18 cellular contexts compared by ENCODE assay signal in the genomic region with DNA sequence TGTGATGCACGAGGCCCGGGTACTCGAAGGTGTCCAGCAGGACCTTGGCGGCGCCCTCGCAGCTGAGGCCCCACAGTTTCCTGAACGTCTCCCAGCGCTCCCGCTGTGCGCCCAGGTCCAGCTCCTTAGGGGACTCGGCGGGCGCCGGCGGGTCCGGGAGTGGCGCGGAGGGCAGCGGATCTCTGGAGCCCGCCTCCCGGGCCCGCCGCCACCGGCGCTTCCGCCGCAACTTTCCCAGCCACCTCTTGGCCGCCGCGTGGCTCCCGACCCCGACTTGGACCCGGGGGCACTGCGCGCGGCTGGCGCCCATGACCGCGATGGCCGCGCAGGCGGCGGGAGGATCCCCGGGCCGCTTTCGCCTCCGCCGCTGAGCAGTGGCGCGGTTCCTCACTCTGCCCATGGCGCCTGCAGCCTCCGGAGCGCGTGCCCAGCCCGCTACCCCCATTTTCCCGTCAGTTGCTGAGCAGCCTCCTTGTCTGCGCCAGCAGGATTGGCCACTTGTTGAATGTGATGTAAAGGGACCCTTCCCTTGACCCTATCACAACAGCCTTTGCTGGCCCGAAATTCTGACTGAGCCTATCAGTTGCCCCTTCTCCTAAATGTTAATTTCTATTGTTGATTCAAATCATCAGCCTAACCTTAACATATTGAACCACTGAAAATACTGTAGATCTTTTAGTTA. TPM values are rescaled to one million over a fixed set of nuclear protein-coding genes. Genes with fewer than 3 reads are reported as not detected.
A peak's percentile ranks its signal among the peaks of the same experiment; 100 is the strongest.
DNase-seq lines count a peak whose midpoint lies in the region; ATAC-seq and TF ChIP-seq lines count a peak whose summit lies in the region.
"Not testable (repeated sequence)": the region's sequence is repeated elsewhere in the genome, so short reads cannot be mapped to it uniquely, and the experiment has no call there.
"Had no signal": no experiment of that assay in that cellular context is flagged by ENCODE, and none has a peak within 500 bp of the region (broad histone marks: within the 10 kb centered on the region; RNA-seq: fewer than 3 reads in every experiment).

Gene CENPVL3, minus strand, starts transcription at position 439 of the 682 bp plus-strand sequence. Its CDS starts 39 bp downstream, at position 400.

- not testable (repeated sequence) for H4K20me1 ChIP-seq in neural progenitor cell (ENCODE audit: low read depth)

- peak within 1 kb of the TSS; percentile 50 for H2AFZ ChIP-seq in neural progenitor cell (replicated peaks)

- peak within 1 kb of the TSS; percentile 48 for H3K4me3 Mint-ChIP-seq in CD4-positive, alpha-beta T cell
- H3K4me3 Mint-ChIP-seq in T-cell (peak within 1 kb of the TSS in 2 of 3 donors; percentile 28 to 59), neural progenitor cell (peak within 1 kb of the TSS; percentile 87)
- H3K4me3 Mint-ChIP-seq in activated naive CD4-positive, alpha-beta T cell treated with anti-CD3 and anti-CD28 coated beads for 36 hours, result peak within 1 kb of the TSS; percentile 70

- POLR2A ChIA-PET in CD4-positive, alpha-beta T cell (lab: Charles Lee); T-cell (lab: Charles Lee): not testable (repeated sequence)

- not testable (repeated sequence) for H3K79me2 ChIP-seq in neural progenitor cell (ENCODE audit: low read depth)

- peaks cover 20% of the 10 kb centered on the region for H3K27me3 ChIP-seq in CD4-positive, alpha-beta T cell (ENCODE audit: control insufficient read depth, insufficient read depth, low read length)
- H3K27me3 ChIP-seq in duodenal mucosa (ENCODE audit: control insufficient read depth in 1 of 2, insufficient read depth in 2 of 2, low read length in 2 of 2), result not testable (repeated sequence)
- peaks cover 30% of the 10 kb centered on the region for H3K27me3 ChIP-seq in neural progenitor cell

- H3K9ac ChIP-seq in duodenal mucosa (ENCODE audit: low read depth in 1 of 2, low read length in 2 of 2); neural progenitor cell: not testable (repeated sequence)

- H3K36me3 Mint-ChIP-seq in CD4-positive, alpha-beta T cell (ENCODE audit: low read depth); T-cell; activated naive CD4-positive, alpha-beta T cell treated with anti-CD3 and anti-CD28 coated beads for 36 hours (ENCODE audit: low read depth); neural progenitor cell: not testable (repeated sequence)

- CTCF ChIA-PET in CD4-positive, alpha-beta T cell (lab: Charles Lee); T-cell (lab: Charles Lee); activated naive CD4-positive, alpha-beta T cell treated with anti-CD3 and anti-CD28 coated beads for 36 hours (lab: Charles Lee): not testable (repeated sequence)

- H3K4me2 ChIP-seq in neural progenitor cell, result peak within 1 kb of the TSS; percentile 52

- peaks cover 70% of the 10 kb centered on the region for H3K27me3 Mint-ChIP-seq in CD4-positive, alpha-beta T cell
- peaks cover 44 to 64% of the 10 kb centered on the region in 2 donors for H3K27me3 Mint-ChIP-seq in T-cell
- H3K27me3 Mint-ChIP-seq in activated naive CD4-positive, alpha-beta T cell treated with anti-CD3 and anti-CD28 coated beads for 36 hours (ENCODE audit: low read depth), result peaks cover 40% of the 10 kb centered on the region
- not testable (repeated sequence) for H3K27me3 Mint-ChIP-seq in neural progenitor cell (ENCODE audit: insufficient read depth, low read depth)

- not testable (repeated sequence) for H3K4me1 Mint-ChIP-seq in CD4-positive, alpha-beta T cell (ENCODE audit: low read depth); T-cell; activated naive CD4-positive, alpha-beta T cell treated with anti-CD3 and anti-CD28 coated beads for 36 hours (ENCODE audit: low read depth); neural progenitor cell

- not testable (repeated sequence) for DNase-seq in CD4-positive, alpha-beta T cell; T-cell
- peak; percentile 6 for DNase-seq in LHCN-M2 (ENCODE audit: low read depth)
- peak; percentile 15 for DNase-seq in activated naive CD4-positive, alpha-beta T cell treated with anti-CD3 and anti-CD28 coated beads for 36 hours
- DNase-seq in neural progenitor cell (ENCODE audit: low spot score), result peak; percentile 46
- DNase-seq in stimulated activated naive CD8-positive, alpha-beta T cell treated with anti-CD3 and anti-CD28 coated beads, Interleukin-15, Interleukin-2, amounts not matched to agents 100 U/mL and 50 U/mL, for 24 hours, result peak; percentile 8

- H3K36me3 ChIP-seq in duodenal mucosa (ENCODE audit: control insufficient read depth in 1 of 2, insufficient read depth in 2 of 2, low read length in 2 of 2); neural progenitor cell: not testable (repeated sequence)

- H3K9me3 Mint-ChIP-seq in CD4-positive, alpha-beta T cell; T-cell; activated naive CD4-positive, alpha-beta T cell treated with anti-CD3 and anti-CD28 coated beads for 36 hours; neural progenitor cell: not testable (repeated sequence)

- H3K4me3 ChIP-seq in duodenal mucosa (ENCODE audit: low read depth in 1 of 2, low read length in 2 of 2), result peak within 1 kb of the TSS; percentile 22 to 48
- H3K4me3 ChIP-seq in iPS-18c (ENCODE audit: insufficient read depth, low read depth, low read length), result peak within 1 kb of the TSS; percentile 31; the same call in 1 of the 2 replicates
- H3K4me3 ChIP-seq in neural progenitor cell, result peak within 1 kb of the TSS; percentile 36

- not testable (repeated sequence) for H3K9me3 ChIP-seq in CD4-positive, alpha-beta T cell (ENCODE audit: control insufficient read depth, low read length); duodenal mucosa (ENCODE audit: control insufficient read depth in 1 of 2, low read length in 2 of 2); iPS-18c (ENCODE audit: control insufficient read depth, insufficient read depth, low read length); neural progenitor cell (ENCODE audit: low read depth)

- not testable (repeated sequence) for H3K27ac Mint-ChIP-seq in CD4-positive, alpha-beta T cell; activated naive CD4-positive, alpha-beta T cell treated with anti-CD3 and anti-CD28 coated beads for 36 hours
- peak within 1 kb of the TSS in 1 of 2 donors; percentile 32 for H3K27ac Mint-ChIP-seq in T-cell
- H3K27ac Mint-ChIP-seq in neural progenitor cell, result peak within 1 kb of the TSS; percentile 87

- H3K4me1 ChIP-seq in duodenal mucosa (ENCODE audit: control insufficient read depth in 1 of 2, insufficient read depth in 2 of 2, low read length in 2 of 2); neural progenitor cell: not testable (repeated sequence)

- intact Hi-C loops in CD4-positive, alpha-beta T cell (cut with DNase I, micrococcal nuclease), result loop anchor here in 1 of 2 experiments (5.0 kb wide), 1 partner anchor 644 kb away; no protein-coding TSS in a partner anchor
- intact Hi-C loops in activated naive CD4-positive, alpha-beta T cell treated with anti-CD3 and anti-CD28 coated beads for 36 hours (cut with micrococcal nuclease), result loop anchor here (10.0 kb wide), 1 partner anchor 246 kb away; no protein-coding TSS in a partner anchor

- not testable (repeated sequence) for H3K27ac ChIP-seq in CD4-positive, alpha-beta T cell (ENCODE audit: low read depth, low read length); duodenal mucosa (ENCODE audit: low read depth, low read length); neural progenitor cell

- not testable (repeated sequence) for ATAC-seq in CD4-positive, alpha-beta T cell (ENCODE audit: poor library complexity); T-cell (replicated peaks in 1 of 4); stimulated activated naive CD8-positive, alpha-beta T cell treated with anti-CD3 and anti-CD28 coated beads, Interleukin-15, Interleukin-2, amounts not matched to agents 100 U/mL and 50 U/mL, for 24 hours

- not testable (repeated sequence) for TF ChIP-seq CTCF in CD4-positive, alpha-beta T cell (IDR thresholded peaks at IDR 0.05); neural progenitor cell (IDR thresholded peaks at IDR 0.05)

- H3F3A ChIP-seq in neural progenitor cell (ENCODE audit: low read depth), result not testable (repeated sequence)

RNA-seq across cellular contexts. Expression of gene CENPVL3, which starts in this region (rescaled TPM):
- not detected for total RNA-seq in CD4-positive, alpha-beta T cell
- total RNA-seq in LHCN-M2 (2014; rRNA removed) (0.06 TPM in 2 replicates), T-cell (not detected), neural progenitor cell (ENCODE audit: low replicate concordance) (4.6 and 6.2 TPM in 2 replicates)
- polyA plus RNA-seq in LHCN-M2 (2012), result not detected
- under 1 TPM in 1 of 2 experiments, not detected in 1; 0.33 TPM for total RNA-seq in activated naive CD4-positive, alpha-beta T cell treated with anti-CD3 and anti-CD28 coated beads for 36 hours
- total RNA-seq: Caco-2; foreskin keratinocyte; GM12878; HT1080; M059J; mesenteric fat pad; osteoblast; Right ventricle myocardium inferior; spleen; T-helper 2 cell treated with Interferon-gamma antibody and Interleukin-4, amounts not matched to agents 100 ng/mL and 5 ng/mL, for 36 hours had no signal
- polyA plus RNA-seq: foreskin keratinocyte, GM12878 had no signal

Comparison
In these comparisons a context has a peak if more than half of its experiments do, and no peak if none do; other contexts are left out.
1. Peak in DNase-seq in LHCN-M2; RNA of the gene not detected or under 1 TPM.
2. Peak in DNase-seq in activated naive CD4-positive, alpha-beta T cell treated with anti-CD3 and anti-CD28 coated beads for 36 hours; RNA of the gene not detected or under 1 TPM.